In the genomic region with DNA sequence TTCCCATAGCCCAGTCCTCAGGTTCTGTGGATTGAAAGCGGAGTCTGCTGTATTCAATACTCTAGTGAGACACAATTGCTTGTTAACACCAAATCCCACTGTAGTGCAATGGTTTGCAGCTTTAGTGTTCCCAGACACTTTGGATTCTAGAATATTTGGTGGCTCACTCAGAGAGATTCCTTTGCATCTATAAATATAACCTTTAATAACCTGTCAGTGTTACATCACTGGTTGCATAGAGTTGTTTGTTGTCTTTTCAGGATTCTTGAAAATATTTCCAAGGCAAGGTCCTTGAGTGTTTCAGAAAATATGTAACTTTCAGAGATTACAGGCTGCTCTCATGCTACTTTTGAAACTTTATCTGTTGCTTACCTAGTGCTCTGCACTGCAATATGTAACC, we compare ENCODE assay signal across 33 cellular contexts.
DNase-seq lines count a peak whose midpoint lies in the region; ATAC-seq, FAIRE-seq and TF ChIP-seq lines count a peak whose summit lies in the region.
"Had no signal": no experiment of that assay in that cellular context is flagged by ENCODE, and none has a peak within 500 bp of the region (broad histone marks: within the 10 kb centered on the region; RNA-seq: fewer than 3 reads in every experiment).

No MANE protein-coding gene starts in this region.

- H3K4me1 Mint-ChIP-seq in MCF 10A (ENCODE audit: insufficient read depth, unreplicated experiment) = peaks cover 31% of the 10 kb centered on the region
- H3K4me1 Mint-ChIP-seq in activated naive CD4-positive, alpha-beta T cell treated with anti-CD3 and anti-CD28 coated beads for 36 hours (ENCODE audit: low read depth) = peaks cover 16% of the 10 kb centered on the region
- H3K4me1 Mint-ChIP-seq: endodermal cell had no signal

- no peak overlapping the region for H3K4me3 Mint-ChIP-seq in MCF 10A (ENCODE audit: unreplicated experiment)
- H3K4me3 Mint-ChIP-seq in activated naive CD4-positive, alpha-beta T cell treated with anti-CD3 and anti-CD28 coated beads for 36 hours = no peak overlapping the region
- H3K4me3 Mint-ChIP-seq: activated CD8-positive, alpha-beta T cell treated with anti-CD3 and anti-CD28 coated beads, Interleukin-2, amount 10 ng/mL, durations not matched to agents 7 days and 5 days; CD4-positive, alpha-beta T cell; endodermal cell; stimulated activated naive B cell treated with anti-CD40 and anti-IgM and Interleukin-4, amounts not matched to agents 10 μg/mL and 1 μg/mL and 100 μg/mL, for 72 hours had no signal

- intact Hi-C loops in MCF 10A (cut with micrococcal nuclease) (no loop called here), breast epithelium (cut with DNase I; ENCODE audit: low total_unique reads) (no loop called here), posterior cingulate gyrus (cut with DNase I) (no loop called here)
- intact Hi-C loops in activated naive CD4-positive, alpha-beta T cell treated with anti-CD3 and anti-CD28 coated beads for 36 hours (cut with micrococcal nuclease) = no loop called here

- no peaks in the 10 kb centered on the region for H3K27me3 ChIP-seq in breast epithelium
- H3K27me3 ChIP-seq: right lobe of liver, upper lobe of left lung had no signal

- no peaks in the 10 kb centered on the region for H3K9me3 ChIP-seq in breast epithelium
- H3K9me3 ChIP-seq in SK-N-MC (ENCODE audit: low read depth, low read length) = no peaks in the 10 kb centered on the region
- H3K9me3 ChIP-seq: prostate gland, right lobe of liver, upper lobe of left lung had no signal

- DNase-seq in MCF 10A (ENCODE audit: unreplicated experiment) (peak; percentile 18), breast epithelium (ENCODE audit: low spot score in 2 of 2) (no peak), SK-N-MC (ENCODE audit: low read depth, low spot score) (no peak), fibroblast of villous mesenchyme (ENCODE audit: low read depth) (peak; percentile 36), urothelium cell line (ENCODE audit: low spot score) (peak; percentile 7), posterior cingulate gyrus (no peak)
- DNase-seq in activated naive CD4-positive, alpha-beta T cell treated with anti-CD3 and anti-CD28 coated beads for 36 hours = no peak
- DNase-seq: activated CD8-positive, alpha-beta T cell treated with anti-CD3 and anti-CD28 coated beads, Interleukin-2, amount 10 ng/mL, durations not matched to agents 7 days and 5 days; activated naive CD4-positive, alpha-beta T cell treated with anti-CD3 and anti-CD28 coated beads, Interleukin-2, amount 50 U/mL, for 16 hours; caudate nucleus; CD4-positive, alpha-beta T cell; dermis blood vessel endothelial cell; DND-41; endodermal cell; glutamatergic neuron; GOT3; Karpas-422; left ventricle myocardium superior; NCI-H1436 treated with DMSO at 0.1 percent for 48 hours; NCI-H2081 treated with DMSO at 0.1 percent for 48 hours; NCI-H345; NCI-H748 treated with DMSO at 0.1 percent for 48 hours; right lobe of liver; SIG-M5; stimulated activated naive B cell treated with anti-CD40 and anti-IgM and Interleukin-4, amounts not matched to agents 10 μg/mL and 1 μg/mL and 100 μg/mL, for 72 hours; substantia nigra; upper lobe of left lung had no signal

- H3K9ac ChIP-seq in SK-N-MC (ENCODE audit: insufficient read length) = peak overlapping the region; percentile 52

- H3K9me3 Mint-ChIP-seq in MCF 10A (ENCODE audit: unreplicated experiment) = no peaks in the 10 kb centered on the region
- no peaks in the 10 kb centered on the region for H3K9me3 Mint-ChIP-seq in activated naive CD4-positive, alpha-beta T cell treated with anti-CD3 and anti-CD28 coated beads for 36 hours
- H3K9me3 Mint-ChIP-seq: CD4-positive, alpha-beta T cell; endodermal cell; stimulated activated naive B cell treated with anti-CD40 and anti-IgM and Interleukin-4, amounts not matched to agents 10 μg/mL and 1 μg/mL and 100 μg/mL, for 72 hours had no signal

- H3K27me3 Mint-ChIP-seq in MCF 10A (ENCODE audit: insufficient read depth, unreplicated experiment) = no peaks in the 10 kb centered on the region
- H3K27me3 Mint-ChIP-seq in activated naive CD4-positive, alpha-beta T cell treated with anti-CD3 and anti-CD28 coated beads for 36 hours (ENCODE audit: low read depth) = no peaks in the 10 kb centered on the region
- H3K27me3 Mint-ChIP-seq: CD4-positive, alpha-beta T cell had no signal

- no peak for FAIRE-seq in urothelium cell line (lab: Jason Lieb, UNC)
- FAIRE-seq: GM19239, keratinocyte, RCC 7860 had no signal

- H3K36me3 ChIP-seq in breast epithelium (no peaks in the 10 kb centered on the region), SK-N-MC (ENCODE audit: insufficient read depth, low read length) (no peaks in the 10 kb centered on the region)
- H3K36me3 ChIP-seq: prostate gland, right lobe of liver, upper lobe of left lung had no signal

- POLR2A ChIA-PET in MCF 10A (lab: Yijun Ruan, JAX) = no interaction called here

- H3K36me3 Mint-ChIP-seq in MCF 10A (ENCODE audit: insufficient read depth, unreplicated experiment) = no peaks in the 10 kb centered on the region
- no peaks in the 10 kb centered on the region for H3K36me3 Mint-ChIP-seq in activated naive CD4-positive, alpha-beta T cell treated with anti-CD3 and anti-CD28 coated beads for 36 hours (ENCODE audit: low read depth)
- H3K36me3 Mint-ChIP-seq: stimulated activated naive B cell treated with anti-CD40 and anti-IgM and Interleukin-4, amounts not matched to agents 10 μg/mL and 1 μg/mL and 100 μg/mL, for 72 hours had no signal

- BruUV-seq in MCF 10A (replicated peaks; lab: Mats Ljungman, UMichigan) = no TSS peak

- TF ChIP-seq CTCF in MCF 10A (IDR thresholded peaks at IDR 0.05; ENCODE audit: unreplicated experiment) = no peak
- no peak for TF ChIP-seq CTCF in breast epithelium (IDR thresholded peaks at IDR 0.05)
- no peak for TF ChIP-seq CTCF in fibroblast of villous mesenchyme (IDR thresholded peaks at IDR 0.05; ENCODE audit: insufficient read depth, low read depth, low read length)

- H3K4me1 ChIP-seq in breast epithelium = no peaks in the 10 kb centered on the region
- H3K4me1 ChIP-seq: prostate gland, right lobe of liver had no signal

- CTCF ChIA-PET in MCF 10A (lab: Yijun Ruan, JAX) = no interaction called here
- CTCF ChIA-PET in activated naive CD4-positive, alpha-beta T cell treated with anti-CD3 and anti-CD28 coated beads for 36 hours (lab: Charles Lee) = no interaction called here

- no peak for TF ChIP-seq POLR2A in breast epithelium (IDR thresholded peaks at IDR 0.05)

- H3K4me3 ChIP-seq in breast epithelium (no peak overlapping the region), SK-N-MC (no peak overlapping the region), fibroblast of villous mesenchyme (ENCODE audit: low read depth, low read length) (no peak overlapping the region)
- H3K4me3 ChIP-seq: prostate gland, right lobe of liver, upper lobe of left lung had no signal

- no peak overlapping the region for H3K27ac Mint-ChIP-seq in MCF 10A (ENCODE audit: low read depth, unreplicated experiment)
- H3K27ac Mint-ChIP-seq in activated naive CD4-positive, alpha-beta T cell treated with anti-CD3 and anti-CD28 coated beads for 36 hours = no peak overlapping the region
- H3K27ac Mint-ChIP-seq: activated CD8-positive, alpha-beta T cell treated with anti-CD3 and anti-CD28 coated beads, Interleukin-2, amount 10 ng/mL, durations not matched to agents 7 days and 5 days; CD4-positive, alpha-beta T cell; endodermal cell; stimulated activated naive B cell treated with anti-CD40 and anti-IgM and Interleukin-4, amounts not matched to agents 10 μg/mL and 1 μg/mL and 100 μg/mL, for 72 hours had no signal

- no peak overlapping the region for H3K27ac ChIP-seq in breast epithelium
- peak overlapping the region; percentile 98 for H3K27ac ChIP-seq in SK-N-MC
- H3K27ac ChIP-seq: 22Rv1, prostate gland, right lobe of liver, upper lobe of left lung had no signal

- ATAC-seq in GM18867 (IDR thresholded peaks at IDR 0.05; ENCODE audit: unreplicated experiment) = no peak
- ATAC-seq: activated CD8-positive, alpha-beta T cell treated with anti-CD3 and anti-CD28 coated beads, Interleukin-2, amount 10 ng/mL, durations not matched to agents 7 days and 5 days; left ventricle myocardium superior; right lobe of liver; stimulated activated naive B cell treated with anti-CD40 and anti-IgM and Interleukin-4, amounts not matched to agents 10 μg/mL and 1 μg/mL and 100 μg/mL, for 72 hours had no signal

Comparison
In these comparisons a context has a peak if more than half of its experiments do, and no peak if none do; other contexts are left out.
1. DNase-seq: peak in MCF 10A (single experiment), fibroblast of villous mesenchyme (single experiment) and urothelium cell line (single experiment); none in breast epithelium (0 of 2), SK-N-MC (single experiment), posterior cingulate gyrus (0 of 10) and activated naive CD4-positive, alpha-beta T cell treated with anti-CD3 and anti-CD28 coated beads for 36 hours (single experiment).